Comparison of ENCODE assay signal across 9 cellular contexts in the genomic region with DNA sequence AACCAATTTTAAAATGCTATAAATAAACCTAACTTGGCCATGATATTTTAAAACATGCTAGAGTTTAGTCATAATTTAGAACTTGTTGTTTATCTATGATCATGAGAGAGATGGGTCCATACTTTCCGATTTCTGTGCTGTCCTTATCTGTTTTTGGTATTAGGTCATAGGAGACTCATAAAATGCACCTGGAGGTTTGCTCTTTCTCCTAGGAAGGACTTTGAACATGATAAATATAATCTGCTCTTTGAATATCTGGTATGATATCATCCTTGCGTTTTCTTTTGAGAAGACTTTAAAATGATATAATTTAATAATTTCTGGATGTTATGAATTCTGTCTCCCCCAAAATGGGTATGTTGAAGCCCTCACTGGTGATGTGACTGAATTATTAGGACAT. TPM values are rescaled to one million over a fixed set of nuclear protein-coding genes. Genes with fewer than 3 reads are reported as not detected.
"Had no signal": no experiment of that assay in that cellular context is flagged by ENCODE, and none has a peak within 500 bp of the region (broad histone marks: within the 10 kb centered on the region; RNA-seq: fewer than 3 reads in every experiment).

No MANE protein-coding gene starts in this region.

- DNase-seq: GDM1, GF-D8 had no signal

- H3K4me3 ChIP-seq: GM12878 had no signal

- FAIRE-seq: G401.6, GM12878, GM12891, GM12892, GM18507, GM19239 had no signal

- ATAC-seq: GM12878 had no signal

RNA-seq across cellular contexts. Expression of a gene that starts 9.0 kb away (rescaled TPM):
- total RNA-seq: G401, GM12878 had no signal
- polyA plus RNA-seq: GM12878 had no signal
